ENCODE assay signal across 1 cellular context in the genomic region with DNA sequence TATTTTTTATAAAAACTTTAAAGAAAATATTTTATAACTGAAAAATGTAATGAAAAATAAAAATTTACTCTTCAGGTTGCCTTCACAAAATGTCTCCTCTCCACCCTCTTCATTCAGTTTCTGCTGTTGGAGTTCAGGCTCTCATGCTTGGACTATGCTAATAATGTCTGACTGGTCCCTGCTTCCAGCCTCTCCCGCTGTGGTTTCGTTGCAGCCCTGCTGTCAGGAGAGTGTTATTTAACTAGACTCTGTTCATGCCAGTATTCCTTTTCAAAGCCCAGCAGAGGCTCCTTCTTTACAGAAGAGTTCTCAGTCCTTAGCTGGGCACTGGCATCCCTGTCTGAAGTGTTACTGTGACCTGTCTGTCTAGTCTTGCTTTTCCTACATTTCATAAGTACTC.
TF ChIP-seq lines count a peak whose summit lies in the region.

No MANE protein-coding gene starts in this region.

TF ChIP-seq in IMR-90, 13 proteins besides CTCF, POLR2A, EP300 and RAD21:
- no peak for TF ChIP-seq CEBPB (IDR thresholded peaks at IDR 0.05; ENCODE audit: low read depth, low read length)
- no peak for TF ChIP-seq BHLHE40 (IDR thresholded peaks at IDR 0.05; ENCODE audit: low read depth, low read length)
- TF ChIP-seq RFX5 (IDR thresholded peaks at IDR 0.05; ENCODE audit: low read depth, low read length), result no peak
- TF ChIP-seq RCOR1 (IDR thresholded peaks at IDR 0.05; ENCODE audit: insufficient replicate concordance, low read length), result no peak
- no peak for TF ChIP-seq CHD1 (IDR thresholded peaks at IDR 0.05; ENCODE audit: low read depth, low read length)
- TF ChIP-seq MAFK (IDR thresholded peaks at IDR 0.05; ENCODE audit: low read depth, low read length), result no peak
- no peak for TF ChIP-seq USF2 (IDR thresholded peaks at IDR 0.05; ENCODE audit: low read depth, low read length)
- no peak for TF ChIP-seq MXI1 (IDR thresholded peaks at IDR 0.05; ENCODE audit: borderline replicate concordance, low read depth, low read length)
- TF ChIP-seq NFE2L2 (IDR thresholded peaks at IDR 0.05; ENCODE audit: low read depth, low read length), result no peak
- TF ChIP-seq FOS (IDR thresholded peaks at IDR 0.05; ENCODE audit: low read depth, low read length), result no peak
- no peak for TF ChIP-seq ELK1 (IDR thresholded peaks at IDR 0.05; ENCODE audit: borderline replicate concordance, low read depth, low read length)
- no peak for TF ChIP-seq MAZ (IDR thresholded peaks at IDR 0.05; ENCODE audit: borderline replicate concordance, low read depth, low read length)
- TF ChIP-seq SMC3 (IDR thresholded peaks at IDR 0.05; ENCODE audit: low read depth, low read length), result no peak
